17 cellular contexts compared by ENCODE assay signal in genomic region chr11:93063101-93063500, GRCh38.
DNase-seq lines count a peak whose midpoint lies in the region; TF ChIP-seq lines count a peak whose summit lies in the region.
"Had no signal": no experiment of that assay in that cellular context is flagged by ENCODE, and none has a peak within 500 bp of the region (broad histone marks: within the 10 kb centered on the region; RNA-seq: fewer than 3 reads in every experiment).

No MANE protein-coding gene starts in this region.

- H3K27me3 ChIP-seq in kidney epithelial cell (ENCODE audit: control insufficient read depth, insufficient read depth, low read length) (no peaks in the 10 kb centered on the region), trophoblast cell (ENCODE audit: insufficient read depth, low read length) (no peaks in the 10 kb centered on the region)

- H3K9ac ChIP-seq in trophoblast cell (ENCODE audit: low read length), result no peak overlapping the region

- H2BK120ac ChIP-seq in trophoblast cell (ENCODE audit: insufficient read depth, low read length, poor library complexity), result no peak overlapping the region

- no peak overlapping the region for H2AK5ac ChIP-seq in trophoblast cell (ENCODE audit: low read length)

- in situ Hi-C loops in Caki2 (cut with HindIII; ENCODE audit: low pct_unique_long_range_greater_than_20kb, low sequenced_read_pairs), result no loop called here

- no peak overlapping the region for H3K27ac ChIP-seq in trophoblast cell (ENCODE audit: low read depth, low read length)
- H3K27ac ChIP-seq: RWPE1 had no signal

- H3K4me2 ChIP-seq in trophoblast cell (ENCODE audit: low read length), result no peak overlapping the region
- H3K4me2 ChIP-seq: GM23338 had no signal

- H3K79me1 ChIP-seq in trophoblast cell (ENCODE audit: low read length), result no peaks in the 10 kb centered on the region

- no peak overlapping the region for H2BK12ac ChIP-seq in trophoblast cell (ENCODE audit: low read length)

- no peak overlapping the region for H3K18ac ChIP-seq in trophoblast cell (ENCODE audit: low read length)

- H4K91ac ChIP-seq in trophoblast cell (ENCODE audit: low read depth, low read length), result no peak overlapping the region

- no peak overlapping the region for H2BK5ac ChIP-seq in trophoblast cell (ENCODE audit: low read depth, low read length, poor library complexity)

- H3K9me3 ChIP-seq in trophoblast cell (ENCODE audit: insufficient read depth, low read depth, low read length), result peaks cover 2% of the 10 kb centered on the region

- DNase-seq in Caki2 (ENCODE audit: low read depth) (peak; percentile 85), NCI-H460 (ENCODE audit: extremely low read depth, low read depth) (peak; percentile 43), kidney epithelial cell (ENCODE audit: low read depth) (peak; percentile 47), trophoblast cell (no peak), inferior parietal cortex (ENCODE audit: extremely low spot score) (no peak), NCI-H345 treated with DMSO at 0.1 percent for 48 hours (lab: John Stamatoyannopoulos, UW; ENCODE audit: unreplicated experiment) (no peak), ecto neural progenitor cell (ENCODE audit: low spot score) (no peak)
- DNase-seq: C1 segment of cervical spinal cord; CD8-positive, alpha-beta memory T cell; NCI-H1105; NCI-H1694; NCI-H2081 treated with DMSO at 0.1 percent for 48 hours; NCI-H524; SIG-M5 had no signal

- no CpG with 5 or more reads among the region's 1 CpG for WGBS in trophoblast cell (ENCODE audit: extremely low coverage, insufficient coverage, insufficient read length)

- no peak overlapping the region for H3K4me3 ChIP-seq in kidney epithelial cell (ENCODE audit: low read depth, low read length)
- no peak overlapping the region for H3K4me3 ChIP-seq in trophoblast cell (ENCODE audit: low read depth, low read length)
- H3K4me3 ChIP-seq: GM23338, K562 had no signal

- H3K14ac ChIP-seq in trophoblast cell (ENCODE audit: low read length), result no peak overlapping the region

- no peak overlapping the region for H3K4ac ChIP-seq in trophoblast cell (ENCODE audit: low read depth, low read length)

- H3K79me2 ChIP-seq in trophoblast cell (ENCODE audit: control insufficient read depth, insufficient read depth, low read length, poor library complexity), result no peaks in the 10 kb centered on the region

- no peak overlapping the region for H2AFZ ChIP-seq in trophoblast cell (ENCODE audit: insufficient read depth, low read length, poor library complexity)
- H2AFZ ChIP-seq: GM23338 had no signal

- H3K23ac ChIP-seq in trophoblast cell (ENCODE audit: low read length), result peak overlapping the region; percentile 17

- no peak for TF ChIP-seq CTCF in kidney epithelial cell (IDR thresholded peaks at IDR 0.05; ENCODE audit: insufficient read depth, low read length, poor library complexity, severe bottlenecking)

- H4K12ac ChIP-seq in trophoblast cell (ENCODE audit: low read depth, low read length), result no peak overlapping the region

- no peak overlapping the region for H4K8ac ChIP-seq in trophoblast cell (ENCODE audit: low read depth, low read length)

- no peaks in the 10 kb centered on the region for H3K4me1 ChIP-seq in trophoblast cell (ENCODE audit: control insufficient read depth in 1 of 2, insufficient read depth in 2 of 2, low read length in 2 of 2)

- H3K36me3 ChIP-seq in kidney epithelial cell (ENCODE audit: control insufficient read depth, insufficient read depth, low read length) (no peaks in the 10 kb centered on the region), trophoblast cell (ENCODE audit: control insufficient read depth in 1 of 2, insufficient read depth in 2 of 2, low read length in 2 of 2) (no peaks in the 10 kb centered on the region)

Comparison
In these comparisons a context has a peak if more than half of its experiments do, and no peak if none do; other contexts are left out.
1. DNase-seq: peak in Caki2 (single experiment), NCI-H460 (single experiment) and kidney epithelial cell (single experiment); none in trophoblast cell (0 of 2), inferior parietal cortex (single experiment), NCI-H345 treated with DMSO at 0.1 percent for 48 hours (single experiment) and ecto neural progenitor cell (single experiment).